ENCODE assay signal across 8 cellular contexts in the genomic region with DNA sequence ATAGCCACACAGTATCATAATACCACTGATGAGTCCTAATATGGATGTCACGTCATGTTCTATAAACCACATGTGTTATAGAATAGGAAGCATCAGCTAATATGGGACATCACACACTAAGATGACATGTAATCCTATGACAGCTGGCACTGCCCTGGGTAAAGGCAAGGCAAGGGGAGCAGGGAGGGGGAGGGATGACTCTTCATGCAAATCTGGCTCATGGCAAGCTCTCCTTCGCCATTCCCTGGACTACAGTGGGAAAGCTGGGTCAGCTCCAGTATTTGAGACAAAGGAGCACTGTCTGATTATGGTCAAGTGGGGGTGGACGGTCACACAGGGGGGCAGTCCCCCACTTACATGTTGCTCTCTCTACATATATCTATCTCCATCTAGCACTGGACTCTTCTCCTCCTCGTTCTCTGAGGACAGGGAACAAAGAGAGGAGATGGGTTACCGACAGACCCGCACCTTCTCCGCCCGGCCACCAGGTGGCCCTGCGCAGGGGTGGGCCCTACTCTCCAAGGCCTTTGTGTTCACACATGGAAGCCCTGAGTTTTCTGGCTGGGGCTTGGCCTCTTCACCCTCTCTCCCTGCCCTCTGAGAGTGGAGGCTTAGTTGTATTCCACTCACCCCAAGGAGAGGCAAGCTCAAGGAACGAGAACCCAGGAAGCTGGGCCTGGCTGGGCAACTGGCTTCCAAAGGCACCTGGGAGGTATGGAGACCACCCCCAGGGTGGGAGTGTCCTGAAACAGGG. TPM values are rescaled to one million over a fixed set of nuclear protein-coding genes. Genes with fewer than 3 reads are reported as not detected.
DNase-seq lines count a peak whose midpoint lies in the region; ATAC-seq, FAIRE-seq and TF ChIP-seq lines count a peak whose summit lies in the region.

No MANE protein-coding gene starts in this region.

- H3K27me3 Mint-ChIP-seq in activated CD8-positive, alpha-beta T cell treated with anti-CD3 and anti-CD28 coated beads for 36 hours: no peaks in the 10 kb centered on the region
- H3K27me3 Mint-ChIP-seq in naive thymus-derived CD4-positive, alpha-beta T cell: peaks cover 0 to 5% (median 0%) of the 10 kb centered on the region in 5 donors

- H3K4me1 ChIP-seq in HCT116 (ENCODE audit: control insufficient read depth in 1 of 2, insufficient read depth in 2 of 2, low read length in 2 of 2): peaks cover 0 to 9% of the 10 kb centered on the region in 2 experiments; a peak in 2 of 4 replicates
- no peaks in the 10 kb centered on the region for H3K4me1 ChIP-seq in endothelial cell of umbilical vein (ENCODE audit: control insufficient read depth, extremely low read depth, insufficient read depth, low read length)
- peaks cover 0 to 6% of the 10 kb centered on the region in 2 donors for H3K4me1 ChIP-seq in naive thymus-derived CD4-positive, alpha-beta T cell (ENCODE audit: control insufficient read depth in 2 of 2, insufficient read depth in 2 of 2, low read length in 2 of 2)
- no peaks in the 10 kb centered on the region for H3K4me1 ChIP-seq in upper lobe of right lung

- H3K36me3 ChIP-seq in HCT116 (ENCODE audit: control insufficient read depth in 1 of 2, insufficient read depth in 2 of 2, low read length in 2 of 2) (no peaks in the 10 kb centered on the region), endothelial cell of umbilical vein (ENCODE audit: control insufficient read depth in 2 of 2, extremely low read depth in 1 of 2, insufficient read depth in 2 of 2, low read length in 2 of 2) (no peaks in the 10 kb centered on the region), upper lobe of right lung (no peaks in the 10 kb centered on the region)
- H3K36me3 ChIP-seq in naive thymus-derived CD4-positive, alpha-beta T cell (ENCODE audit: control insufficient read depth in 2 of 3, insufficient read depth in 3 of 3, low read length in 3 of 3): peaks cover 0 to 2% (median 0%) of the 10 kb centered on the region in 3 experiments

- no peaks in the 10 kb centered on the region for H3K79me2 ChIP-seq in HCT116 (ENCODE audit: insufficient read depth, low read length)
- no peaks in the 10 kb centered on the region for H3K79me2 ChIP-seq in endothelial cell of umbilical vein (ENCODE audit: control insufficient read depth, insufficient read depth, low read length)

- intact Hi-C loops in HCT116 (cut with micrococcal nuclease) (loop anchor here (1.0 kb wide), 1 partner anchor 143 kb away; no protein-coding TSS in a partner anchor), endothelial cell of umbilical vein (cut with micrococcal nuclease) (loop anchor here (1.0 kb wide), 2 partner anchors 113 to 143 kb away; partner anchors contain the start of gene RNF43), upper lobe of right lung (cut with DNase I) (loop anchor here (10.0 kb wide), 1 partner anchor 141 kb away; no protein-coding TSS in a partner anchor)
- intact Hi-C loops in activated CD8-positive, alpha-beta T cell treated with anti-CD3 and anti-CD28 coated beads for 36 hours (cut with micrococcal nuclease): loop anchor here (5.0 kb wide), 1 partner anchor 143 kb away; no protein-coding TSS in a partner anchor
- intact Hi-C loops in naive thymus-derived CD4-positive, alpha-beta T cell (cut with micrococcal nuclease): loop anchor here (1.0 to 5.0 kb wide), 5 partner anchors 41 to 701 kb away; partner anchors contain the start of genes RNF43 (in 1 of the 2) and SUPT4H1 (in 1 of the 2)

- H3K9ac ChIP-seq in HCT116 (ENCODE audit: low read length) (no peak overlapping the region), endothelial cell of umbilical vein (replicated peaks; ENCODE audit: extremely low read depth, insufficient read depth, low read length) (no peak overlapping the region)

- no peaks in the 10 kb centered on the region for H4K20me1 ChIP-seq in HCT116 (ENCODE audit: insufficient read depth)
- H4K20me1 ChIP-seq in endothelial cell of umbilical vein (replicated peaks; ENCODE audit: control insufficient read depth, extremely low read depth, insufficient read depth, low read length): no peaks in the 10 kb centered on the region

- H3K27me3 ChIP-seq in HCT116 (ENCODE audit: insufficient read depth, low read length) (no peaks in the 10 kb centered on the region), endothelial cell of umbilical vein (ENCODE audit: control insufficient read depth in 2 of 2, insufficient read depth in 2 of 2, low read length in 2 of 2) (peaks cover 0 to 6% of the 10 kb centered on the region in 2 experiments), upper lobe of right lung (no peaks in the 10 kb centered on the region)
- H3K27me3 ChIP-seq in naive thymus-derived CD4-positive, alpha-beta T cell (ENCODE audit: control insufficient read depth in 2 of 2, insufficient read depth in 2 of 2, low read length in 2 of 2): no peaks in the 10 kb centered on the region

- no peak overlapping the region; the same call in 1 of the 2 replicates for H3K27ac ChIP-seq in HCT116 (ENCODE audit: low read depth, low read length)
- H3K27ac ChIP-seq in endothelial cell of umbilical vein (ENCODE audit: insufficient read depth, low read depth, low read length): no peak overlapping the region
- H3K27ac ChIP-seq in naive thymus-derived CD4-positive, alpha-beta T cell (ENCODE audit: low read depth, low read length): no peak overlapping the region
- no peak overlapping the region for H3K27ac ChIP-seq in upper lobe of right lung

- no peak overlapping the region for H3K4me3 Mint-ChIP-seq in activated CD8-positive, alpha-beta T cell treated with anti-CD3 and anti-CD28 coated beads for 36 hours
- peak overlapping the region in 1 of 10 donors; percentile 38 for H3K4me3 Mint-ChIP-seq in naive thymus-derived CD4-positive, alpha-beta T cell

- RAD21 ChIA-PET in HCT116 (lab: Charles Lee; ENCODE audit: low non-redundant PET in 1 of 2, low total read pairs in 2 of 2, uncharacterized antibody in 2 of 2, unreplicated experiment in 2 of 2): interaction anchor here in 1 of 2 experiments (1.4 kb wide), 1 partner anchor 13 kb away, joined by 4 read pairs; no protein-coding TSS in a partner anchor

- DNase-seq in COLO829 (ENCODE audit: low spot score) (peak; percentile 86), HCT116 (ENCODE audit: low read depth, low spot score) (peak; percentile 62), NCI-H526 (lab: John Stamatoyannopoulos, UW) (peak; percentile 90), endothelial cell of umbilical vein (ENCODE audit: low read depth, low spot score) (peak; percentile 26), upper lobe of right lung (peak; percentile 77)
- DNase-seq in activated CD8-positive, alpha-beta T cell treated with anti-CD3 and anti-CD28 coated beads for 36 hours: peak; percentile 66
- peak in 8 of 9 donors; percentile 32 to 63 (median 53) for DNase-seq in naive thymus-derived CD4-positive, alpha-beta T cell

- CTCF ChIA-PET in HCT116 (lab: Charles Lee) (interaction anchor here (0.6 to 4.8 kb wide), 8 partner anchors 9 to 144 kb away, joined by 3 to 27 read pairs (median 4); partner anchors contain the start of gene RNF43), endothelial cell of umbilical vein (lab: Charles Lee) (interaction anchor here (0.7 to 2.6 kb wide), 15 partner anchors 8 to 158 kb away, joined by 3 to 30 read pairs (median 4); partner anchors contain the start of genes RNF43 and SUPT4H1)
- CTCF ChIA-PET in activated CD8-positive, alpha-beta T cell treated with anti-CD3 and anti-CD28 coated beads for 36 hours (lab: Charles Lee): interaction anchor here (0.5 to 4.7 kb wide), 48 partner anchors 9 to 367 kb away, joined by 3 to 45 read pairs (median 4); partner anchors contain the start of genes MPO, RNF43, SUPT4H1 and TSPOAP1
- CTCF ChIA-PET in naive thymus-derived CD4-positive, alpha-beta T cell (lab: Charles Lee): interaction anchor here (0.6 to 3.0 kb wide), 9 partner anchors 13 to 261 kb away, joined by 3 to 16 read pairs (median 4); partner anchors contain the start of genes MTMR4, RNF43 and SUPT4H1

- H3K4me3 ChIP-seq in HCT116 (replicated peaks in 1 of 2; ENCODE audit: low read depth in 1 of 2, low read length in 2 of 2) (no peak overlapping the region), endothelial cell of umbilical vein (replicated peaks in 1 of 3; ENCODE audit: insufficient read depth in 1 of 3, low read depth in 1 of 3, low read length in 3 of 3) (no peak overlapping the region), upper lobe of right lung (no peak overlapping the region)
- no peak overlapping the region for H3K4me3 ChIP-seq in naive thymus-derived CD4-positive, alpha-beta T cell (ENCODE audit: low read length)

- no TSS peak for BruUV-seq in HCT116 (replicated peaks; lab: Mats Ljungman, UMichigan)
- BruUV-seq in endothelial cell of umbilical vein (replicated peaks; lab: Mats Ljungman, UMichigan): no TSS peak

- peaks cover 2% of the 10 kb centered on the region for H3K4me1 Mint-ChIP-seq in activated CD8-positive, alpha-beta T cell treated with anti-CD3 and anti-CD28 coated beads for 36 hours (ENCODE audit: low read depth)
- H3K4me1 Mint-ChIP-seq in naive thymus-derived CD4-positive, alpha-beta T cell: peaks cover 0 to 7% (median 4%) of the 10 kb centered on the region in 7 donors

- TF ChIP-seq CTCF in HCT116 (IDR thresholded peaks at IDR 0.05 in 2 of 3, conservative IDR thresholded peaks at IDR 0.05 in 1 of 3; ENCODE audit: borderline replicate concordance in 1 of 3, insufficient read depth in 1 of 3, low read depth in 2 of 3, low read length in 2 of 3) (peak; percentile 82 to 99 (median 99)), endothelial cell of umbilical vein (IDR thresholded peaks at IDR 0.05; ENCODE audit: extremely low read depth in 1 of 2, insufficient read depth in 1 of 2, low read depth in 1 of 2, low read length in 2 of 2) (peak; percentile 80 to 84), upper lobe of right lung (IDR thresholded peaks at IDR 0.05) (peak; percentile 74)
- peak; percentile 89 for TF ChIP-seq CTCF in activated CD8-positive, alpha-beta T cell treated with anti-CD3 and anti-CD28 coated beads for 36 hours (IDR thresholded peaks at IDR 0.05)

- TF ChIP-seq POLR2A in HCT116 (IDR thresholded peaks at IDR 0.05; ENCODE audit: borderline replicate concordance, extremely low read depth, insufficient read depth, insufficient read length) (no peak), endothelial cell of umbilical vein (IDR thresholded peaks at IDR 0.05; ENCODE audit: low read depth, low read length) (no peak)

- TF ChIP-seq RAD21 in HCT116 (IDR thresholded peaks at IDR 0.05; ENCODE audit: low read depth): peak; percentile 68

- H3K9me3 Mint-ChIP-seq in activated CD8-positive, alpha-beta T cell treated with anti-CD3 and anti-CD28 coated beads for 36 hours: no peaks in the 10 kb centered on the region
- peaks cover 0 to 2% (median 0%) of the 10 kb centered on the region in 11 donors for H3K9me3 Mint-ChIP-seq in naive thymus-derived CD4-positive, alpha-beta T cell

- no peaks in the 10 kb centered on the region for H3K9me1 ChIP-seq in endothelial cell of umbilical vein (replicated peaks; ENCODE audit: control insufficient read depth, extremely low read depth, insufficient read depth, low read length)

- H3K9me3 ChIP-seq in HCT116 (ENCODE audit: control insufficient read depth in 1 of 2, insufficient read depth in 1 of 2, low read depth in 1 of 2, low read length in 2 of 2): no peaks in the 10 kb centered on the region
- no peaks in the 10 kb centered on the region for H3K9me3 ChIP-seq in endothelial cell of umbilical vein (replicated peaks; ENCODE audit: control insufficient read depth, insufficient read depth, low read length)
- H3K9me3 ChIP-seq in naive thymus-derived CD4-positive, alpha-beta T cell (ENCODE audit: control insufficient read depth in 2 of 3, low read length in 3 of 3): no peaks in the 10 kb centered on the region
- H3K9me3 ChIP-seq in upper lobe of right lung: no peaks in the 10 kb centered on the region

- FAIRE-seq in endothelial cell of umbilical vein (lab: Jason Lieb, UNC): peak; percentile 75

- peaks cover 1% of the 10 kb centered on the region for H3K36me3 Mint-ChIP-seq in activated CD8-positive, alpha-beta T cell treated with anti-CD3 and anti-CD28 coated beads for 36 hours (ENCODE audit: low read depth)
- H3K36me3 Mint-ChIP-seq in naive thymus-derived CD4-positive, alpha-beta T cell: peaks cover 0 to 6% (median 0%) of the 10 kb centered on the region in 5 donors

- dilution Hi-C loops in endothelial cell of umbilical vein (cut with MboI; ENCODE audit: extremely low pct_ligation_motif_present, low sequenced_read_pairs): no loop called here

- POLR2A ChIA-PET in HCT116 (lab: Charles Lee): interaction anchor here (1.3 kb wide), 1 partner anchor 113 kb away, joined by 3 read pairs; the partner anchor contains the start of gene RNF43
- POLR2A ChIA-PET in activated CD8-positive, alpha-beta T cell treated with anti-CD3 and anti-CD28 coated beads for 36 hours (lab: Charles Lee): interaction anchor here (0.8 to 1.9 kb wide), 6 partner anchors 11 to 328 kb away, joined by 3 to 8 read pairs (median 4); partner anchors contain the start of gene SUPT4H1
- POLR2A ChIA-PET in endothelial cell of umbilical vein (lab: Charles Lee): interaction anchor here (0.5 kb wide), 1 partner anchor 182 kb away, joined by 3 read pairs; no protein-coding TSS in a partner anchor
- POLR2A ChIA-PET in naive thymus-derived CD4-positive, alpha-beta T cell (lab: Charles Lee): interaction anchor here (0.6 to 2.9 kb wide), 3 partner anchors 13 to 40 kb away, joined by 3 to 19 read pairs (median 5); no protein-coding TSS in a partner anchor

- no peaks in the 10 kb centered on the region for H3K9me2 ChIP-seq in HCT116 (ENCODE audit: insufficient read depth)

- H3K4me2 ChIP-seq in HCT116 (ENCODE audit: low read length) (peak overlapping the region; percentile 41), endothelial cell of umbilical vein (ENCODE audit: insufficient read depth, low read length) (no peak overlapping the region)

- H2AFZ ChIP-seq in HCT116 (ENCODE audit: low read depth, low read length, poor library complexity, severe bottlenecking) (peak overlapping the region; percentile 84), endothelial cell of umbilical vein (ENCODE audit: low read depth, low read length) (peak overlapping the region; percentile 31)

- H3K27ac Mint-ChIP-seq in activated CD8-positive, alpha-beta T cell treated with anti-CD3 and anti-CD28 coated beads for 36 hours: no peak overlapping the region
- H3K27ac Mint-ChIP-seq in naive thymus-derived CD4-positive, alpha-beta T cell: peak overlapping the region in 1 of 9 donors; percentile 46

- ATAC-seq in HCT116: peak; percentile 96
- peak; percentile 99 for ATAC-seq in activated CD8-positive, alpha-beta T cell treated with anti-CD3 and anti-CD28 coated beads for 36 hours
- peak; percentile 89 for ATAC-seq in naive thymus-derived CD4-positive, alpha-beta T cell
- ATAC-seq in upper lobe of right lung: peak; percentile 83
- no peak for ATAC-seq in GM21447 (IDR thresholded peaks at IDR 0.05; ENCODE audit: unreplicated experiment)

RNA-seq across cellular contexts. Expression of gene MPO, which starts 23.4 kb away (rescaled TPM):
- total RNA-seq in HCT116 (2021; ENCODE audit: unreplicated experiment): not detected
- polyA plus RNA-seq in HCT116 (2012): not detected in 2 replicates
- total RNA-seq in activated CD8-positive, alpha-beta T cell treated with anti-CD3 and anti-CD28 coated beads for 36 hours: not detected
- not detected in 2 replicates for total RNA-seq in endothelial cell of umbilical vein
- 0.02 TPM in 1 of 2 replicates, not detected in the other for polyA plus RNA-seq in endothelial cell of umbilical vein
- polyA plus RNA-seq in endothelial cell of umbilical vein (2011; cell fraction: cytosol; rRNA removed): 0.01 TPM in 1 of 2 replicates, not detected in the other
- 0.04 TPM in 1 of 2 replicates, not detected in the other for polyA plus RNA-seq in endothelial cell of umbilical vein (2011; cell fraction: nucleus; rRNA removed)
- 0.05 TPM in 1 of 2 replicates, not detected in the other for polyA plus RNA-seq in endothelial cell of umbilical vein (2012)
- polyA minus RNA-seq in endothelial cell of umbilical vein: 0.10 TPM in 1 of 2 replicates, not detected in the other
- polyA minus RNA-seq in endothelial cell of umbilical vein (2011; cell fraction: cytosol; rRNA and poly(A)+ RNA removed): not detected
- polyA minus RNA-seq in endothelial cell of umbilical vein (2011; cell fraction: nucleus; rRNA and poly(A)+ RNA removed): not detected in 2 replicates
- total RNA-seq in naive thymus-derived CD4-positive, alpha-beta T cell: 1 to 10 TPM in 1 of 5 experiments, under 1 TPM in 1, not detected in 3; 0.32 to 7.3 TPM
- not detected for polyA plus RNA-seq in naive thymus-derived CD4-positive, alpha-beta T cell
- total RNA-seq in upper lobe of right lung: 0.35 TPM

RNA-seq across cellular contexts. Expression of gene TSPOAP1, which starts 24.4 kb away (rescaled TPM):
- total RNA-seq in HCT116 (2021; ENCODE audit: unreplicated experiment) (0.27 TPM), endothelial cell of umbilical vein (not detected in 2 replicates), upper lobe of right lung (21.0 TPM)
- polyA plus RNA-seq in HCT116 (2012): 0.05 TPM in 1 of 2 replicates, not detected in the other
- total RNA-seq in activated CD8-positive, alpha-beta T cell treated with anti-CD3 and anti-CD28 coated beads for 36 hours: 10 to 100 TPM; 21.1 to 24.1 TPM
- polyA plus RNA-seq in endothelial cell of umbilical vein: not detected in 2 replicates
- polyA plus RNA-seq in endothelial cell of umbilical vein (2011; cell fraction: cytosol; rRNA removed): not detected in 2 replicates
- not detected in 2 replicates for polyA plus RNA-seq in endothelial cell of umbilical vein (2011; cell fraction: nucleus; rRNA removed)
- not detected in 2 replicates for polyA plus RNA-seq in endothelial cell of umbilical vein (2012)
- polyA minus RNA-seq in endothelial cell of umbilical vein: not detected in 2 replicates
- polyA minus RNA-seq in endothelial cell of umbilical vein (2011; cell fraction: cytosol; rRNA and poly(A)+ RNA removed): not detected
- not detected in 2 replicates for polyA minus RNA-seq in endothelial cell of umbilical vein (2011; cell fraction: nucleus; rRNA and poly(A)+ RNA removed)
- 10 to 100 TPM; 11.2 to 62.5 (median 20.5) TPM for total RNA-seq in naive thymus-derived CD4-positive, alpha-beta T cell
- 1 to 10 TPM in 1 of 2 donors, under 1 TPM in 1; 0.20 to 1.5 TPM for polyA plus RNA-seq in naive thymus-derived CD4-positive, alpha-beta T cell

RNA-seq across cellular contexts. Expression of gene SUPT4H1, which starts 47.8 kb away (rescaled TPM):
- total RNA-seq in HCT116 (2021; ENCODE audit: unreplicated experiment): 118 TPM
- polyA plus RNA-seq in HCT116 (2012): 121 and 141 TPM in 2 replicates
- total RNA-seq in activated CD8-positive, alpha-beta T cell treated with anti-CD3 and anti-CD28 coated beads for 36 hours: 100 to 1,000 TPM; 104 to 110 TPM
- total RNA-seq in endothelial cell of umbilical vein: 70.9 and 77.5 TPM in 2 replicates
- 112 and 154 TPM in 2 replicates for polyA plus RNA-seq in endothelial cell of umbilical vein
- 103 and 166 TPM in 2 replicates for polyA plus RNA-seq in endothelial cell of umbilical vein (2011; cell fraction: cytosol; rRNA removed)
- 58.2 and 63.9 TPM in 2 replicates for polyA plus RNA-seq in endothelial cell of umbilical vein (2011; cell fraction: nucleus; rRNA removed)
- 136 and 149 TPM in 2 replicates for polyA plus RNA-seq in endothelial cell of umbilical vein (2012)
- polyA minus RNA-seq in endothelial cell of umbilical vein: 101 and 131 TPM in 2 replicates
- polyA minus RNA-seq in endothelial cell of umbilical vein (2011; cell fraction: cytosol; rRNA and poly(A)+ RNA removed): 42.7 TPM
- polyA minus RNA-seq in endothelial cell of umbilical vein (2011; cell fraction: nucleus; rRNA and poly(A)+ RNA removed): 17.9 and 22.6 TPM in 2 replicates
- 10 to 100 TPM; 36.0 to 75.6 (median 62.3) TPM for total RNA-seq in naive thymus-derived CD4-positive, alpha-beta T cell
- 10 to 100 TPM; 69.4 to 91.7 TPM for polyA plus RNA-seq in naive thymus-derived CD4-positive, alpha-beta T cell
- 82.4 TPM for total RNA-seq in upper lobe of right lung

Comparison
In these comparisons a context has a peak if more than half of its experiments do, and no peak if none do; other contexts are left out.
1. DNase-seq: peak in every context shown above with its lines; median percentile 90 in NCI-H526; 86 in COLO829; 77 in upper lobe of right lung; 66 in activated CD8-positive, alpha-beta T cell treated with anti-CD3 and anti-CD28 coated beads for 36 hours; 62 in HCT116; 53 in naive thymus-derived CD4-positive, alpha-beta T cell; 26 in endothelial cell of umbilical vein.